Comparison of ENCODE assay signal across 10 cellular contexts in the genomic region with DNA sequence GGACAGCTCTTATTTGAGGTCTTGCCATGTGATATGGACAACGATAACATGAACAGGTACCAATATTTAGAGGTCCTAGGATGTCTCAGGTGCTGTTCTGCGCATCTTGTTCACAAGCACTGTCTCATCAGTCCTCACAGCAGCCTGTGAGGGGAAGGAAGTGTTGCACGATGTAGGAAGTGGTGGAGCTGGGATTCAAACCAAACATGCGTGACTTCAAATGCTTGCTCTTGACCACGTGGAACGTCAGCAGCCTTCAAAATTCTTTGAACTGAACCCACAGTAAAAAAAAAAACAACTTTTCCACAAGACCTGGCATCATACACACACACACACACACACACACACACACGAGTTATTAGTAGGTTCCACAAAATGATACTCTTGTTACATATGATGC.
A peak's percentile ranks its signal among the peaks of the same experiment; 100 is the strongest.
DNase-seq lines count a peak whose midpoint lies in the region; ATAC-seq, FAIRE-seq and TF ChIP-seq lines count a peak whose summit lies in the region.
"Had no signal": no experiment of that assay in that cellular context is flagged by ENCODE, and none has a peak within 500 bp of the region (broad histone marks: within the 10 kb centered on the region; RNA-seq: fewer than 3 reads in every experiment).

No MANE protein-coding gene starts in this region.

- peak overlapping the region; percentile 76 for H3K27ac Mint-ChIP-seq in activated CD4-positive, alpha-beta memory T cell treated with anti-CD3 and anti-CD28 coated beads, Interleukin-2, amount 10 ng/mL, durations not matched to agents 7 days and 5 days
- H3K27ac Mint-ChIP-seq in memory B cell, result no peak overlapping the region

- H3K9me3 Mint-ChIP-seq in activated CD4-positive, alpha-beta memory T cell treated with anti-CD3 and anti-CD28 coated beads, Interleukin-2, amount 10 ng/mL, durations not matched to agents 7 days and 5 days, result peaks cover 5% of the 10 kb centered on the region
- peaks cover 4% of the 10 kb centered on the region for H3K9me3 Mint-ChIP-seq in memory B cell

- ATAC-seq in DND-41 (ENCODE audit: insufficient read depth, low read depth) (peak; percentile 54; the same call in 1 of the 3 replicates), memory B cell (ENCODE audit: low read depth) (peak; percentile 26), GM19395 (IDR thresholded peaks at IDR 0.05; ENCODE audit: unreplicated experiment) (no peak)

- peaks cover 37% of the 10 kb centered on the region for H3K4me1 Mint-ChIP-seq in activated CD4-positive, alpha-beta memory T cell treated with anti-CD3 and anti-CD28 coated beads, Interleukin-2, amount 10 ng/mL, durations not matched to agents 7 days and 5 days
- peaks cover 19% of the 10 kb centered on the region for H3K4me1 Mint-ChIP-seq in memory B cell

- H4K20me1 ChIP-seq in DND-41 (ENCODE audit: insufficient read depth, low read length), result no peaks in the 10 kb centered on the region

- no peak for TF ChIP-seq CTCF in DND-41 (IDR thresholded peaks at IDR 0.05; ENCODE audit: borderline replicate concordance, extremely low read depth, low read length, poor library complexity, severe bottlenecking)

- H3K4me3 ChIP-seq in DND-41 (ENCODE audit: low read depth in 1 of 2, low read length in 2 of 2), result no peak overlapping the region
- H3K4me3 ChIP-seq: lung had no signal

- no peak overlapping the region for H3K9ac ChIP-seq in DND-41 (ENCODE audit: low read depth, low read length)
- H3K9ac ChIP-seq: KMS-11 had no signal

- no peak overlapping the region for H3K27ac ChIP-seq in DND-41 (ENCODE audit: low read length)
- H3K27ac ChIP-seq: KMS-11 had no signal

- H2AFZ ChIP-seq in DND-41 (ENCODE audit: low read depth, low read length), result no peak overlapping the region

- CTCF ChIA-PET in activated CD4-positive, alpha-beta memory T cell treated with anti-CD3 and anti-CD28 coated beads, Interleukin-2, amount 10 ng/mL, durations not matched to agents 7 days and 5 days (lab: Charles Lee), result interaction anchor here (1.4 to 2.1 kb wide), 3 partner anchors 9 to 60 kb away, joined by 6 to 7 read pairs (median 7); no protein-coding TSS in a partner anchor

- FAIRE-seq in GM19239 (lab: Jason Lieb, UNC), result no peak

- H3K36me3 ChIP-seq in DND-41 (ENCODE audit: insufficient read depth, low read length), result no peaks in the 10 kb centered on the region

- peak overlapping the region; percentile 9 for H3K4me3 Mint-ChIP-seq in activated CD4-positive, alpha-beta memory T cell treated with anti-CD3 and anti-CD28 coated beads, Interleukin-2, amount 10 ng/mL, durations not matched to agents 7 days and 5 days
- H3K4me3 Mint-ChIP-seq in memory B cell, result no peak overlapping the region

- DNase-seq in DND-41 (peak; percentile 33), NOMO-1 (lab: John Stamatoyannopoulos, UW; ENCODE audit: unreplicated experiment in 2 of 2) (peak; percentile 35 to 65), memory B cell (ENCODE audit: low spot score in 2 of 2) (no peak), EL (no peak), GM19239 (ENCODE audit: insufficient read length, low spot score) (no peak)
- DNase-seq in activated CD4-positive, alpha-beta memory T cell treated with anti-CD3 and anti-CD28 coated beads, Interleukin-2, amount 10 ng/mL, durations not matched to agents 7 days and 5 days, result peak; percentile 71
- DNase-seq: activated CD4-positive, CD25-positive, alpha-beta regulatory T cell treated with anti-CD3 and anti-CD28 coated beads, Interleukin-2, amount 50 U/mL, for 72 hours had no signal

- H3K79me2 ChIP-seq in DND-41 (ENCODE audit: insufficient read depth, low read length), result no peaks in the 10 kb centered on the region

- peaks cover 10% of the 10 kb centered on the region for H3K36me3 Mint-ChIP-seq in activated CD4-positive, alpha-beta memory T cell treated with anti-CD3 and anti-CD28 coated beads, Interleukin-2, amount 10 ng/mL, durations not matched to agents 7 days and 5 days (ENCODE audit: low read depth)
- H3K36me3 Mint-ChIP-seq in memory B cell, result peaks cover 6% of the 10 kb centered on the region

- POLR2A ChIA-PET in activated CD4-positive, alpha-beta memory T cell treated with anti-CD3 and anti-CD28 coated beads, Interleukin-2, amount 10 ng/mL, durations not matched to agents 7 days and 5 days (lab: Charles Lee), result interaction anchor here (0.9 to 1.5 kb wide), 4 partner anchors 9 to 19 kb away, joined by 3 to 4 read pairs (median 3); no protein-coding TSS in a partner anchor

- H3K4me1 ChIP-seq in DND-41 (ENCODE audit: insufficient read depth, low read length), result no peaks in the 10 kb centered on the region

- no peaks in the 10 kb centered on the region for H3K9me3 ChIP-seq in DND-41 (ENCODE audit: insufficient read depth, low read length, severe bottlenecking)

- H3K4me2 ChIP-seq in DND-41 (ENCODE audit: insufficient read depth, low read length), result no peak overlapping the region
- H3K4me2 ChIP-seq: KMS-11 had no signal

- H3K27me3 Mint-ChIP-seq in activated CD4-positive, alpha-beta memory T cell treated with anti-CD3 and anti-CD28 coated beads, Interleukin-2, amount 10 ng/mL, durations not matched to agents 7 days and 5 days, result peaks cover 19% of the 10 kb centered on the region
- H3K27me3 Mint-ChIP-seq in memory B cell, result peaks cover 1% of the 10 kb centered on the region

- H3K27me3 ChIP-seq in DND-41 (ENCODE audit: insufficient read depth, low read length, poor library complexity), result no peaks in the 10 kb centered on the region

Comparison
In these comparisons a context has a peak if more than half of its experiments do, and no peak if none do; other contexts are left out.
1. DNase-seq: peak in DND-41 (single experiment), NOMO-1 (2 of 2) and activated CD4-positive, alpha-beta memory T cell treated with anti-CD3 and anti-CD28 coated beads, Interleukin-2, amount 10 ng/mL, durations not matched to agents 7 days and 5 days (single experiment); none in memory B cell (0 of 2), EL (single experiment) and GM19239 (single experiment).